ENCODE assay signal across 8 cellular contexts in genomic region chrX:72238721-72239475, GRCh38. TPM values are rescaled to one million over a fixed set of nuclear protein-coding genes. Genes with fewer than 3 reads are reported as not detected.
DNase-seq lines count a peak whose midpoint lies in the region; ATAC-seq lines count a peak whose summit lies in the region.

Gene ERCC6L (minus strand): TSS chrX:72239027. CDS start chrX:72238911, 116 bp downstream.

- no peak within 1 kb of the TSS for H3K27ac ChIP-seq in CD4-positive, alpha-beta memory T cell (ENCODE audit: low read depth, low read length)
- no peak within 1 kb of the TSS for H3K27ac ChIP-seq in effector memory CD4-positive, alpha-beta T cell (ENCODE audit: insufficient read depth, low read length, poor library complexity, severe bottlenecking)

- peaks cover 0 to 7% (median 3%) of the 10 kb centered on the region in 4 donors for H3K4me1 Mint-ChIP-seq in CD4-positive, alpha-beta memory T cell
- peaks cover 3% of the 10 kb centered on the region for H3K4me1 Mint-ChIP-seq in memory B cell

- no peaks in the 10 kb centered on the region for H3K27me3 ChIP-seq in CD4-positive, alpha-beta memory T cell (ENCODE audit: insufficient read depth, low read length)
- H3K27me3 ChIP-seq in effector memory CD4-positive, alpha-beta T cell (replicated peaks; ENCODE audit: control insufficient read depth, insufficient read depth, low read length, poor library complexity, severe bottlenecking) = no peaks in the 10 kb centered on the region

- peak within 1 kb of the TSS; percentile 67 to 84 (median 74) for H3K4me3 Mint-ChIP-seq in CD4-positive, alpha-beta memory T cell
- H3K4me3 Mint-ChIP-seq in memory B cell = peak within 1 kb of the TSS; percentile 73

- H3K4me3 ChIP-seq in CD4-positive, alpha-beta memory T cell (ENCODE audit: low read length in 2 of 2) = peak within 1 kb of the TSS; percentile 46 to 52
- peak within 1 kb of the TSS; percentile 55 for H3K4me3 ChIP-seq in effector memory CD4-positive, alpha-beta T cell (ENCODE audit: insufficient read depth, low read depth, low read length, poor library complexity, severe bottlenecking)

- intact Hi-C loops in CD4-positive, alpha-beta memory T cell (cut with micrococcal nuclease) = loop anchor here (2.0 to 10.0 kb wide), 2 partner anchors 38 to 54 kb away; partner anchors contain the start of genes PIN4 and RPS4X

- H3K36me3 ChIP-seq in CD4-positive, alpha-beta memory T cell (ENCODE audit: insufficient read depth, low read length) = no peaks in the 10 kb centered on the region
- H3K36me3 ChIP-seq in effector memory CD4-positive, alpha-beta T cell (ENCODE audit: control insufficient read depth, insufficient read depth, low read length) = no peaks in the 10 kb centered on the region

- DNase-seq in CD4-positive, alpha-beta memory T cell = peak; percentile 80 to 85 (median 83)
- DNase-seq in NOMO-1 (lab: John Stamatoyannopoulos, UW; ENCODE audit: unreplicated experiment in 2 of 2) = peak; percentile 66 to 75
- peak; percentile 64 to 78 (median 70) for DNase-seq in effector memory CD4-positive, alpha-beta T cell
- peak; percentile 62 to 70 for DNase-seq in memory B cell (ENCODE audit: low spot score in 2 of 2)
- peak; percentile 53 for DNase-seq in stimulated activated CD8-positive, alpha-beta memory T cell treated with anti-CD3 and anti-CD28 coated beads, Interleukin-12 subunit alpha, Interleukin-12 subunit beta, amount 100 ng/mL, for 24 hours (ENCODE audit: extremely low read depth)

- peak within 1 kb of the TSS; percentile 50 to 85 (median 60) for H3K27ac Mint-ChIP-seq in CD4-positive, alpha-beta memory T cell
- H3K27ac Mint-ChIP-seq in memory B cell = no peak within 1 kb of the TSS

- POLR2A ChIA-PET in CD4-positive, alpha-beta memory T cell (lab: Charles Lee; ENCODE audit: partially characterized antibody) = interaction anchor here (1.1 to 1.7 kb wide), 2 partner anchors 38 to 106 kb away, joined by 5 to 9 read pairs; partner anchors contain the start of genes RPS4X and RTL5
- POLR2A ChIA-PET in activated CD8-positive, alpha-beta memory T cell treated with anti-CD3 and anti-CD28 coated beads for 36 hours (lab: Charles Lee) = interaction anchor here (0.7 to 1.3 kb wide), 3 partner anchors 19 to 58 kb away, joined by 3 to 9 read pairs (median 4); partner anchors contain the start of genes PIN4 and RPS4X

- H3K36me3 Mint-ChIP-seq in CD4-positive, alpha-beta memory T cell = no peaks in the 10 kb centered on the region
- H3K36me3 Mint-ChIP-seq in memory B cell = no peaks in the 10 kb centered on the region

- H3K27me3 Mint-ChIP-seq in CD4-positive, alpha-beta memory T cell = no peaks in the 10 kb centered on the region
- no peaks in the 10 kb centered on the region for H3K27me3 Mint-ChIP-seq in memory B cell

- CTCF ChIA-PET in CD4-positive, alpha-beta memory T cell (lab: Charles Lee; ENCODE audit: partially characterized antibody) = interaction anchor here (0.8 to 1.3 kb wide), 3 partner anchors 9 to 40 kb away, joined by 4 to 6 read pairs (median 4); partner anchors contain the start of gene RPS4X
- CTCF ChIA-PET in activated CD8-positive, alpha-beta memory T cell treated with anti-CD3 and anti-CD28 coated beads for 36 hours (lab: Charles Lee) = interaction anchor here (0.7 kb wide), 1 partner anchor 21 kb away, joined by 4 read pairs; no protein-coding TSS in a partner anchor

- ATAC-seq in GM19438 (IDR thresholded peaks at IDR 0.05; ENCODE audit: low read depth, unreplicated experiment) (peak; percentile 98), HG03565 (IDR thresholded peaks at IDR 0.05; ENCODE audit: unreplicated experiment) (peak; percentile 98), memory B cell (ENCODE audit: low read depth) (peak; percentile 98)

- no peaks in the 10 kb centered on the region for H3K9me3 ChIP-seq in CD4-positive, alpha-beta memory T cell (ENCODE audit: control insufficient read depth in 1 of 2, low read length in 2 of 2)
- H3K9me3 ChIP-seq in effector memory CD4-positive, alpha-beta T cell (ENCODE audit: control insufficient read depth, low read length) = no peaks in the 10 kb centered on the region

- H3K9me3 Mint-ChIP-seq in CD4-positive, alpha-beta memory T cell = no peaks in the 10 kb centered on the region
- H3K9me3 Mint-ChIP-seq in memory B cell = no peaks in the 10 kb centered on the region

- H3K4me1 ChIP-seq in CD4-positive, alpha-beta memory T cell (ENCODE audit: insufficient read depth, low read length) = peaks cover 3% of the 10 kb centered on the region
- H3K4me1 ChIP-seq in effector memory CD4-positive, alpha-beta T cell (ENCODE audit: control insufficient read depth, insufficient read depth, low read length, poor library complexity, severe bottlenecking) = peaks cover 2% of the 10 kb centered on the region

RNA-seq across cellular contexts. Expression of gene ERCC6L, which starts in this region (rescaled TPM):
- total RNA-seq in CD4-positive, alpha-beta memory T cell = under 1 TPM; 0.15 to 0.28 TPM
- under 1 TPM; 0.25 to 0.30 TPM for polyA plus RNA-seq in CD4-positive, alpha-beta memory T cell
- 10 to 100 TPM; 12.0 to 12.6 TPM for total RNA-seq in activated CD8-positive, alpha-beta memory T cell treated with anti-CD3 and anti-CD28 coated beads for 36 hours

Comparison
In these comparisons a context has a peak if more than half of its experiments do, and no peak if none do; other contexts are left out.
1. RNA of gene ERCC6L (total RNA-seq): 12.0 to 12.6 TPM in activated CD8-positive, alpha-beta memory T cell treated with anti-CD3 and anti-CD28 coated beads for 36 hours; 0.15 to 0.28 TPM in CD4-positive, alpha-beta memory T cell; every median in the first group is over 10 times any median in the second.
2. Peak in DNase-seq and H3K4me3 ChIP-seq in CD4-positive, alpha-beta memory T cell; RNA of the gene not detected or under 1 TPM.
3. Peak in every context shown above with its lines, with median percentiles within 50 percentile points of each other: DNase-seq and ATAC-seq.